In the genomic region with DNA sequence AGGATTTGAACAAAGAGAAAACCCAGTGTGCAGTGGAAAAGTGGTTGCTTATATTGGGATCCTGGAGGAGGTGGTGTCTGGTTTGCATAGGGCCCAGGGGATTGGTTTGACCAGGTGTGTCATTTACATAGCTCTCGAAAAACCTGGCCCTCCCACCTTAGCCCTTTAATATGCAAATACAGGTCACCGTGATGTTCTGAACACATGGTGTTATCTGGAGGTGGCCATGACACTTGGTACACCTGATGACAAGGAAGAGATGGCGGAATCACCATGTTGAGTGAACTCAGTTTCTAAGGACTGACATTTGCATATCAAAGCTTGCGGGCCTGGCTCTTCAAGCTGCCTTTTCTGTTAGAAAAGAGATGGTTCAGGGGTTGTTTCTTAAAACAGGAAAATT, we compare ENCODE assay signal across 25 cellular contexts.
"Had no signal": no experiment of that assay in that cellular context is flagged by ENCODE, and none has a peak within 500 bp of the region (broad histone marks: within the 10 kb centered on the region; RNA-seq: fewer than 3 reads in every experiment).

No MANE protein-coding gene starts in this region.

- H3K27me3 ChIP-seq: brain microvascular endothelial cell, dorsolateral prefrontal cortex, gastrocnemius medialis, tibial nerve had no signal

- H3K9me3 ChIP-seq: gastrocnemius medialis, tibial nerve had no signal

- DNase-seq: activated CD4-positive, alpha-beta memory T cell treated with anti-CD3 and anti-CD28 coated beads, Interleukin-2, amount 10 ng/mL, durations not matched to agents 7 days and 5 days; activated CD4-positive, alpha-beta T cell treated with anti-CD3 and anti-CD28 coated beads, Interleukin-2, amount 10 ng/mL, durations not matched to agents 7 days and 5 days; activated CD8-positive, alpha-beta memory T cell treated with anti-CD3 and anti-CD28 coated beads, Interleukin-2, amount 50 U/mL, for 48 hours; activated gamma-delta T cell treated with Interleukin-2 at 50 U/mL for 16 hours; activated naive CD4-positive, alpha-beta T cell treated with anti-CD3 and anti-CD28 coated beads, Interleukin-2, amount 50 U/mL, for 16 hours; activated T-cell treated with anti-CD3 and anti-CD28 coated beads, Interleukin-2, amount 50 U/mL, for 24 hours; amniotic stem cell; brain microvascular endothelial cell; dorsolateral prefrontal cortex; effector memory CD4-positive, alpha-beta T cell; erythroblast; gastrocnemius medialis; glutamatergic neuron; left colon; mammary epithelial cell; midbrain; naive thymus-derived CD8-positive, alpha-beta T cell; posterior cingulate gyrus; right cardiac atrium; stimulated activated CD4-positive, alpha-beta T cell treated with anti-CD3 and anti-CD28 coated beads, Interleukin-2, amount 100 ng/mL, for 48 hours; stimulated activated naive CD4-positive, alpha-beta T cell treated with Interleukin-2 at 50 U/mL for 16 hours; T1000; WERI-Rb-1 had no signal

- H3K4me3 ChIP-seq: coronary artery, dorsolateral prefrontal cortex, gastrocnemius medialis, tibial nerve had no signal

- H3K36me3 ChIP-seq: brain microvascular endothelial cell, gastrocnemius medialis, tibial nerve, WERI-Rb-1 had no signal

- H3K27ac ChIP-seq: brain microvascular endothelial cell, coronary artery, gastrocnemius medialis, WERI-Rb-1 had no signal
